19 cellular contexts compared by ENCODE assay signal in genomic region chr1:6928106-6928885, GRCh38.
"Had no signal": no experiment of that assay in that cellular context is flagged by ENCODE, and none has a peak within 500 bp of the region (broad histone marks: within the 10 kb centered on the region; RNA-seq: fewer than 3 reads in every experiment).

No MANE protein-coding gene starts in this region.

- H3K4me1 Mint-ChIP-seq: memory B cell, mesothelial cell of epicardium, natural killer cell had no signal

- ATAC-seq: esophagus mucosa, heart right ventricle, left lung, natural killer cell, pancreas, right cardiac atrium had no signal

- H3K27me3 Mint-ChIP-seq: progenitor cell of endocrine pancreas, type B pancreatic cell had no signal

- H3K27ac Mint-ChIP-seq: memory B cell, mesothelial cell of epicardium, natural killer cell, neural progenitor cell, progenitor cell of endocrine pancreas, type B pancreatic cell had no signal

- H3K9me3 Mint-ChIP-seq: memory B cell, mesothelial cell of epicardium, natural killer cell, neural progenitor cell, type B pancreatic cell had no signal

- H3K36me3 Mint-ChIP-seq: memory B cell, mesothelial cell of epicardium, natural killer cell, neural progenitor cell, type B pancreatic cell had no signal

- H3K4me3 Mint-ChIP-seq: memory B cell, mesothelial cell of epicardium, natural killer cell, neural progenitor cell, type B pancreatic cell had no signal

- DNase-seq: cortex of kidney; dorsolateral prefrontal cortex; effector CD8-positive, alpha-beta T cell; heart right ventricle; left lung; natural killer cell; nucleus accumbens; pancreas; right cardiac atrium; small intestine; stimulated activated CD4-positive, alpha-beta T cell treated with anti-CD3 and anti-CD28 coated beads, Interleukin-12 subunit alpha, Interleukin-12 subunit beta, amount 100 ng/mL, for 4 hours; stimulated activated naive CD4-positive, alpha-beta T cell; thyroid gland had no signal
